ENCODE assay signal across 10 cellular contexts in the genomic region with DNA sequence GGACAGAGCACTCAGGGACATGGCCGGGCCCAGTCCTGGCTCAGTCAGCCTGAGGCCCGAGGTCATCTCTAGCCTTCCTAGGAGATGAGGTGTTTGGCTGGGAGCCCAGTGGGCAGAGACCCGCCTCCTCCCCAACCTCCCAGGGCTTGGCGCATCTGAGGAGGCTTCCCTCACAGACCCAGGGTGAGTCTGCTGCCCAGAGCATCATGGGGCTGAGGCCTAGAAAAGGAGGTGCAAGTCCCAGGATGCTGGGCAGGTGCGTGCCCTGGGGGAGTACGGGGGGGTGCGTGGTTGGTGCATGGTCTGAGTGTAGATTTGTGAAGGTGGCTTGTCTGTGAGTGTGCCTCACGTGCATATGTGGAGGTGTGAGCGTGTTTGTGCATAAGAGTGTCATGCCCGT. TPM values are rescaled to one million over a fixed set of nuclear protein-coding genes. Genes with fewer than 3 reads are reported as not detected.
DNase-seq lines count a peak whose midpoint lies in the region; ATAC-seq and TF ChIP-seq lines count a peak whose summit lies in the region.
"Had no signal": no experiment of that assay in that cellular context is flagged by ENCODE, and none has a peak within 500 bp of the region (broad histone marks: within the 10 kb centered on the region; RNA-seq: fewer than 3 reads in every experiment).

No MANE protein-coding gene starts in this region.

- ATAC-seq in HG03442 (IDR thresholded peaks at IDR 0.05; ENCODE audit: unreplicated experiment): no peak
- ATAC-seq in gastrocnemius medialis: no peak

- no peak overlapping the region for H3K4me3 ChIP-seq in BLaER1 treated with 17β-estradiol and CSF1 and Interleukin-3, amounts not matched to agents 10 nM and 100 nM
- H3K4me3 ChIP-seq in gastrocnemius medialis (no peak overlapping the region), Peyer's patch (no peak overlapping the region)

- TF ChIP-seq POLR2A in gastrocnemius medialis (IDR thresholded peaks at IDR 0.05): no peak
- no peak for TF ChIP-seq POLR2A in Peyer's patch (IDR thresholded peaks at IDR 0.05)

- TF ChIP-seq CTCF in gastrocnemius medialis (IDR thresholded peaks at IDR 0.05 in 4 of 5, conservative IDR thresholded peaks at IDR 0.05 in 1 of 5) (no peak), Peyer's patch (IDR thresholded peaks at IDR 0.05) (no peak)

- H3K4me2 ChIP-seq in BLaER1 treated with 17β-estradiol and CSF1 and Interleukin-3, amounts not matched to agents 10 nM and 100 nM: peak overlapping the region in 8 of 11 experiments; percentile 18 to 54 (median 35); a peak in 11 of 22 replicates

- H3K27ac ChIP-seq in BLaER1 treated with 17β-estradiol and CSF1 and Interleukin-3, amounts not matched to agents 10 nM and 100 nM: no peak overlapping the region
- H3K27ac ChIP-seq in gastrocnemius medialis (no peak overlapping the region), Peyer's patch (no peak overlapping the region)

- intact Hi-C loops in gastrocnemius medialis (cut with DNase I; ENCODE audit: low total_unique reads): no loop called here

- peaks cover 0 to 5% (median 0%) of the 10 kb centered on the region in 11 experiments; a peak in 1 of 22 replicates for H3K36me3 ChIP-seq in BLaER1 treated with 17β-estradiol and CSF1 and Interleukin-3, amounts not matched to agents 10 nM and 100 nM
- no peaks in the 10 kb centered on the region for H3K36me3 ChIP-seq in gastrocnemius medialis
- no peaks in the 10 kb centered on the region for H3K36me3 ChIP-seq in Peyer's patch

- no peaks in the 10 kb centered on the region for H4K20me1 ChIP-seq in BLaER1 treated with 17β-estradiol and CSF1 and Interleukin-3, amounts not matched to agents 10 nM and 100 nM

- H3K9ac ChIP-seq in BLaER1 treated with 17β-estradiol and CSF1 and Interleukin-3, amounts not matched to agents 10 nM and 100 nM: no peak overlapping the region

- peak; percentile 18 for DNase-seq in HT-29 (ENCODE audit: low spot score)
- DNase-seq in amniotic stem cell (lab: John Stamatoyannopoulos, UW): peak; percentile 59
- peak; percentile 65 for DNase-seq in myocyte (ENCODE audit: low read depth)
- DNase-seq in gastrocnemius medialis: no peak
- no peak for DNase-seq in NCI-H2227 (lab: John Stamatoyannopoulos, UW; ENCODE audit: unreplicated experiment)
- DNase-seq in Peyer's patch: no peak
- DNase-seq: MV-4-11 had no signal

- H3K9me3 ChIP-seq in BLaER1 treated with 17β-estradiol and CSF1 and Interleukin-3, amounts not matched to agents 10 nM and 100 nM (replicated peaks in 1 of 11): peaks cover 19 to 28% (median 24%) of the 10 kb centered on the region in 11 experiments
- H3K9me3 ChIP-seq in gastrocnemius medialis: no peaks in the 10 kb centered on the region
- peaks cover 0 to 6% (median 3%) of the 10 kb centered on the region in 4 donors for H3K9me3 ChIP-seq in Peyer's patch

- H3K4me1 ChIP-seq in BLaER1 treated with 17β-estradiol and CSF1 and Interleukin-3, amounts not matched to agents 10 nM and 100 nM: peaks cover 37 to 60% (median 54%) of the 10 kb centered on the region in 10 experiments
- H3K4me1 ChIP-seq in gastrocnemius medialis (no peaks in the 10 kb centered on the region), Peyer's patch (no peaks in the 10 kb centered on the region)

- in situ Hi-C loops in gastrocnemius medialis (cut with MboI; ENCODE audit: low sequenced_read_pairs in 4 of 4): no loop called here

- H3K27me3 ChIP-seq in BLaER1 treated with 17β-estradiol and CSF1 and Interleukin-3, amounts not matched to agents 10 nM and 100 nM: no peaks in the 10 kb centered on the region
- peaks cover 31 to 38% (median 38%) of the 10 kb centered on the region in 3 donors for H3K27me3 ChIP-seq in gastrocnemius medialis
- peaks cover 0 to 4% of the 10 kb centered on the region in 2 donors for H3K27me3 ChIP-seq in Peyer's patch

RNA-seq across cellular contexts. Expression of gene PDE6G, which starts 4.7 kb away (rescaled TPM):
- total RNA-seq in HT-29 (2014; rRNA removed; shearing (Covaris generic)): 0.68 TPM in 1 of 2 replicates, not detected in the other
- total RNA-seq in myocyte (not detected in 2 replicates), gastrocnemius medialis (not detected), Peyer's patch (not detected)
- 0.39 TPM for polyA plus RNA-seq in myocyte (2012)
- total RNA-seq: temporal lobe had no signal

RNA-seq across cellular contexts. Expression of gene TSPAN10, which starts 14.7 kb away (rescaled TPM):
- 0.10 and 0.29 TPM in 2 replicates for total RNA-seq in HT-29 (2014; rRNA removed; shearing (Covaris generic))
- 7.3 and 10.6 TPM in 2 replicates for total RNA-seq in myocyte
- 14.4 TPM for polyA plus RNA-seq in myocyte (2012)
- total RNA-seq in gastrocnemius medialis: under 1 TPM in 2 of 4 donors, not detected in 2; 0.22 to 0.26 TPM
- total RNA-seq in Peyer's patch: not detected

RNA-seq across cellular contexts. Expression of gene OXLD1, which starts 14.7 kb away (rescaled TPM):
- 97.8 and 104 TPM in 2 replicates for total RNA-seq in HT-29 (2014; rRNA removed; shearing (Covaris generic))
- 33.8 and 35.7 TPM in 2 replicates for total RNA-seq in myocyte
- 44.1 TPM for polyA plus RNA-seq in myocyte (2012)
- 10 to 100 TPM; 15.5 to 32.2 (median 22.2) TPM for total RNA-seq in gastrocnemius medialis
- total RNA-seq in Peyer's patch: 10 to 100 TPM in 3 of 4 donors, 1 to 10 TPM in 1; 1.7 to 55.4 (median 41.9) TPM

RNA-seq across cellular contexts. Expression of gene NPLOC4, which starts 14.8 kb away (rescaled TPM):
- 81.9 and 94.2 TPM in 2 replicates for total RNA-seq in HT-29 (2014; rRNA removed; shearing (Covaris generic))
- total RNA-seq in myocyte (94.7 and 96.8 TPM in 2 replicates), gastrocnemius medialis (100 to 1,000 TPM; 176 to 290 (median 263) TPM), Peyer's patch (100 to 1,000 TPM in 3 of 4 donors, 10 to 100 TPM in 1; 77.2 to 911 (median 122) TPM)
- 105 TPM for polyA plus RNA-seq in myocyte (2012)

RNA-seq across cellular contexts. Expression of gene CCDC137, which starts 14.8 kb away (rescaled TPM):
- 33.8 and 33.9 TPM in 2 replicates for total RNA-seq in HT-29 (2014; rRNA removed; shearing (Covaris generic))
- total RNA-seq in myocyte: 12.5 and 16.5 TPM in 2 replicates
- polyA plus RNA-seq in myocyte (2012): 14.6 TPM
- 10 to 100 TPM in 2 of 4 donors, 1 to 10 TPM in 2; 6.7 to 17.1 (median 11.2) TPM for total RNA-seq in gastrocnemius medialis
- 10 to 100 TPM; 13.9 to 27.2 (median 17.0) TPM for total RNA-seq in Peyer's patch

Comparison
In these comparisons a context has a peak if more than half of its experiments do, and no peak if none do; other contexts are left out.
1. DNase-seq: peak in HT-29 (single experiment), amniotic stem cell (single experiment) and myocyte (single experiment); none in gastrocnemius medialis (0 of 2), NCI-H2227 (single experiment) and Peyer's patch (0 of 3).